Comparison of ENCODE assay signal across 18 cellular contexts in genomic region chr1:15571266-15571665, GRCh38. TPM values are rescaled to one million over a fixed set of nuclear protein-coding genes. Genes with fewer than 3 reads are reported as not detected.
DNase-seq lines count a peak whose midpoint lies in the region; TF ChIP-seq lines count a peak whose summit lies in the region.
"Had no signal": no experiment of that assay in that cellular context is flagged by ENCODE, and none has a peak within 500 bp of the region (broad histone marks: within the 10 kb centered on the region; RNA-seq: fewer than 3 reads in every experiment).

No MANE protein-coding gene starts in this region.

- no peak for TF ChIP-seq POLR2A in tibial nerve (IDR thresholded peaks at IDR 0.05)

- H3K27me3 ChIP-seq in CD4-positive, alpha-beta memory T cell (ENCODE audit: insufficient read depth, low read length), result no peaks in the 10 kb centered on the region
- H3K27me3 ChIP-seq in parathyroid adenoma (ENCODE audit: control insufficient read depth, insufficient read depth, low read length), result no peaks in the 10 kb centered on the region
- H3K27me3 ChIP-seq in tibial nerve, result no peaks in the 10 kb centered on the region
- H3K27me3 ChIP-seq: cardiac muscle cell, vagina had no signal

- H3K9me3 Mint-ChIP-seq in CD4-positive, alpha-beta memory T cell, result no peaks in the 10 kb centered on the region
- H3K9me3 Mint-ChIP-seq in IgD-negative memory B cell, result no peaks in the 10 kb centered on the region
- no peaks in the 10 kb centered on the region for H3K9me3 Mint-ChIP-seq in activated naive CD8-positive, alpha-beta T cell treated with anti-CD3 and anti-CD28 coated beads for 36 hours
- H3K9me3 Mint-ChIP-seq: activated CD4-positive, alpha-beta T cell treated with anti-CD3 and anti-CD28 coated beads, Interleukin-2, amount 10 ng/mL, durations not matched to agents 7 days and 5 days had no signal

- no peaks in the 10 kb centered on the region for H3K4me1 ChIP-seq in CD4-positive, alpha-beta memory T cell (ENCODE audit: insufficient read depth, low read length)
- H3K4me1 ChIP-seq in parathyroid adenoma, result peaks cover 24% of the 10 kb centered on the region
- H3K4me1 ChIP-seq in tibial nerve, result peaks cover 0 to 6% (median 0%) of the 10 kb centered on the region in 4 donors
- H3K4me1 ChIP-seq: vagina had no signal

- H3K4me3 Mint-ChIP-seq in CD4-positive, alpha-beta memory T cell, result no peak overlapping the region
- H3K4me3 Mint-ChIP-seq in IgD-negative memory B cell, result peak overlapping the region in 3 of 4 donors; percentile 24 to 88 (median 75)
- H3K4me3 Mint-ChIP-seq in activated naive CD8-positive, alpha-beta T cell treated with anti-CD3 and anti-CD28 coated beads for 36 hours, result no peak overlapping the region
- H3K4me3 Mint-ChIP-seq: activated CD4-positive, alpha-beta T cell treated with anti-CD3 and anti-CD28 coated beads, Interleukin-2, amount 10 ng/mL, durations not matched to agents 7 days and 5 days had no signal

- no peak overlapping the region for H2AFZ ChIP-seq in parathyroid adenoma

- POLR2A ChIA-PET in CD4-positive, alpha-beta memory T cell (lab: Charles Lee; ENCODE audit: partially characterized antibody), result no interaction called here

- peaks cover 29% of the 10 kb centered on the region for H3K36me3 ChIP-seq in CD4-positive, alpha-beta memory T cell (ENCODE audit: insufficient read depth, low read length)
- H3K36me3 ChIP-seq in parathyroid adenoma (ENCODE audit: control insufficient read depth, insufficient read depth, low read length) (no peaks in the 10 kb centered on the region), tibial nerve (peaks cover 0 to 56% (median 13%) of the 10 kb centered on the region in 3 donors)

- TF ChIP-seq EP300 in tibial nerve (IDR thresholded peaks at IDR 0.05), result no peak

- peak overlapping the region; percentile 69 for H3K4me2 ChIP-seq in parathyroid adenoma (ENCODE audit: low read length)

- peaks cover 35 to 65% of the 10 kb centered on the region in 2 donors for H3K36me3 Mint-ChIP-seq in CD4-positive, alpha-beta memory T cell
- peaks cover 18% of the 10 kb centered on the region for H3K36me3 Mint-ChIP-seq in IgD-negative memory B cell
- H3K36me3 Mint-ChIP-seq in activated naive CD8-positive, alpha-beta T cell treated with anti-CD3 and anti-CD28 coated beads for 36 hours, result peaks cover 11% of the 10 kb centered on the region

- no peaks in the 10 kb centered on the region for H3K79me2 ChIP-seq in parathyroid adenoma

- H3K4me1 Mint-ChIP-seq in CD4-positive, alpha-beta memory T cell, result peaks cover 0 to 5% (median 1%) of the 10 kb centered on the region in 4 donors
- peaks cover 15 to 26% (median 25%) of the 10 kb centered on the region in 3 donors for H3K4me1 Mint-ChIP-seq in IgD-negative memory B cell
- no peaks in the 10 kb centered on the region for H3K4me1 Mint-ChIP-seq in activated naive CD8-positive, alpha-beta T cell treated with anti-CD3 and anti-CD28 coated beads for 36 hours

- H3K27ac ChIP-seq in CD4-positive, alpha-beta memory T cell (ENCODE audit: low read depth, low read length), result no peak overlapping the region
- H3K27ac ChIP-seq in parathyroid adenoma, result peak overlapping the region; percentile 79
- H3K27ac ChIP-seq in tibial nerve, result no peak overlapping the region
- H3K27ac ChIP-seq: cardiac muscle cell, vagina had no signal

- no peaks in the 10 kb centered on the region for H3K9me3 ChIP-seq in CD4-positive, alpha-beta memory T cell (ENCODE audit: control insufficient read depth in 1 of 2, low read length in 2 of 2)
- no peaks in the 10 kb centered on the region for H3K9me3 ChIP-seq in parathyroid adenoma (ENCODE audit: control insufficient read depth, low read length)
- H3K9me3 ChIP-seq in tibial nerve, result no peaks in the 10 kb centered on the region
- H3K9me3 ChIP-seq: vagina had no signal

- intact Hi-C loops in CD4-positive, alpha-beta memory T cell (cut with micrococcal nuclease), result no loop called here

- H3K9ac ChIP-seq in parathyroid adenoma, result no peak overlapping the region

- TF ChIP-seq CTCF in parathyroid adenoma (IDR thresholded peaks at IDR 0.05), result no peak
- no peak for TF ChIP-seq CTCF in tibial nerve (IDR thresholded peaks at IDR 0.05)

- peak overlapping the region in 5 of 7 donors; percentile 8 to 78 (median 62) for H3K27ac Mint-ChIP-seq in CD4-positive, alpha-beta memory T cell
- peak overlapping the region; percentile 72 to 91 (median 85) for H3K27ac Mint-ChIP-seq in IgD-negative memory B cell
- peak overlapping the region; percentile 9 for H3K27ac Mint-ChIP-seq in activated naive CD8-positive, alpha-beta T cell treated with anti-CD3 and anti-CD28 coated beads for 36 hours
- H3K27ac Mint-ChIP-seq: activated CD4-positive, alpha-beta T cell treated with anti-CD3 and anti-CD28 coated beads, Interleukin-2, amount 10 ng/mL, durations not matched to agents 7 days and 5 days had no signal

- CTCF ChIA-PET in CD4-positive, alpha-beta memory T cell (lab: Charles Lee; ENCODE audit: partially characterized antibody), result interaction anchor here (1.2 kb wide), 1 partner anchor 9 kb away, joined by 3 read pairs; no protein-coding TSS in a partner anchor

- no peak overlapping the region for H3K4me3 ChIP-seq in CD4-positive, alpha-beta memory T cell (ENCODE audit: low read length in 2 of 2)
- H3K4me3 ChIP-seq in parathyroid adenoma (ENCODE audit: low read depth, low read length) (peak overlapping the region; percentile 38), tibial nerve (no peak overlapping the region)
- H3K4me3 ChIP-seq: cardiac muscle cell, vagina had no signal

- no peak for DNase-seq in CD4-positive, alpha-beta memory T cell
- no peak for DNase-seq in activated naive CD8-positive, alpha-beta T cell treated with anti-CD3 and anti-CD28 coated beads for 36 hours
- DNase-seq in AG08396 (ENCODE audit: low spot score) (no peak), tibial nerve (ENCODE audit: low spot score in 2 of 2) (no peak), HT-29 (ENCODE audit: low spot score) (no peak)
- DNase-seq: activated CD4-positive, alpha-beta T cell treated with anti-CD3 and anti-CD28 coated beads, Interleukin-2, amount 10 ng/mL, durations not matched to agents 7 days and 5 days; AML-193; DMS153; foreskin melanocyte; Kasumi-1; NCI-H2227 treated with DMSO at 0.1 percent for 48 hours; nucleus accumbens; RPMI8226; stimulated activated CD4-positive, alpha-beta T cell treated with anti-CD3 and anti-CD28 coated beads, Interleukin-2, amount 100 ng/mL, for 24 hours had no signal

- H3K27me3 Mint-ChIP-seq in CD4-positive, alpha-beta memory T cell, result no peaks in the 10 kb centered on the region
- H3K27me3 Mint-ChIP-seq in IgD-negative memory B cell, result no peaks in the 10 kb centered on the region
- H3K27me3 Mint-ChIP-seq in activated naive CD8-positive, alpha-beta T cell treated with anti-CD3 and anti-CD28 coated beads for 36 hours, result no peaks in the 10 kb centered on the region
- H3K27me3 Mint-ChIP-seq: activated CD4-positive, alpha-beta T cell treated with anti-CD3 and anti-CD28 coated beads, Interleukin-2, amount 10 ng/mL, durations not matched to agents 7 days and 5 days had no signal

RNA-seq across cellular contexts. Expression of gene AGMAT, which starts 13.6 kb away (rescaled TPM):
- total RNA-seq in CD4-positive, alpha-beta memory T cell, result 1 to 10 TPM; 3.3 to 3.6 TPM
- 1 to 10 TPM; 6.1 to 7.1 TPM for polyA plus RNA-seq in CD4-positive, alpha-beta memory T cell
- polyA plus RNA-seq in IgD-negative memory B cell, result 11.8 TPM
- 10 to 100 TPM; 25.4 to 26.2 TPM for total RNA-seq in activated naive CD8-positive, alpha-beta T cell treated with anti-CD3 and anti-CD28 coated beads for 36 hours
- not detected for total RNA-seq in tibial nerve
- total RNA-seq in HT-29 (2014; rRNA removed; shearing (Covaris generic)), result 52.1 and 62.5 TPM in 2 replicates

RNA-seq across cellular contexts. Expression of gene DNAJC16, which starts 44.6 kb away (rescaled TPM):
- total RNA-seq in CD4-positive, alpha-beta memory T cell, result 10 to 100 TPM; 29.6 to 31.0 TPM
- polyA plus RNA-seq in CD4-positive, alpha-beta memory T cell, result 1 to 10 TPM; 5.1 to 8.2 TPM
- polyA plus RNA-seq in IgD-negative memory B cell, result 9.9 TPM
- total RNA-seq in activated naive CD8-positive, alpha-beta T cell treated with anti-CD3 and anti-CD28 coated beads for 36 hours, result 10 to 100 TPM; 12.2 to 12.8 TPM
- total RNA-seq in tibial nerve, result 10 to 100 TPM; 11.4 to 35.0 (median 26.3) TPM
- total RNA-seq in HT-29 (2014; rRNA removed; shearing (Covaris generic)), result 4.8 and 9.3 TPM in 2 replicates

RNA-seq across cellular contexts. Expression of gene DDI2, which starts 46.0 kb away (rescaled TPM):
- total RNA-seq in CD4-positive, alpha-beta memory T cell, result 10 to 100 TPM; 46.2 to 47.6 TPM
- 1 to 10 TPM; 1.0 to 5.2 TPM for polyA plus RNA-seq in CD4-positive, alpha-beta memory T cell
- 6.5 TPM for polyA plus RNA-seq in IgD-negative memory B cell
- total RNA-seq in activated naive CD8-positive, alpha-beta T cell treated with anti-CD3 and anti-CD28 coated beads for 36 hours, result 10 to 100 TPM; 45.4 to 45.9 TPM
- 10 to 100 TPM; 41.7 to 79.8 (median 61.8) TPM for total RNA-seq in tibial nerve
- 18.7 and 31.1 TPM in 2 replicates for total RNA-seq in HT-29 (2014; rRNA removed; shearing (Covaris generic))

RNA-seq across cellular contexts. Expression of gene CASP9, which starts 47.3 kb away (rescaled TPM):
- 10 to 100 TPM; 11.3 to 11.7 TPM for total RNA-seq in CD4-positive, alpha-beta memory T cell
- 1 to 10 TPM; 8.3 to 8.6 TPM for polyA plus RNA-seq in CD4-positive, alpha-beta memory T cell
- polyA plus RNA-seq in IgD-negative memory B cell, result 16.9 TPM
- 1 to 10 TPM; 6.5 to 9.1 TPM for total RNA-seq in activated naive CD8-positive, alpha-beta T cell treated with anti-CD3 and anti-CD28 coated beads for 36 hours
- 10 to 100 TPM; 39.6 to 82.8 (median 51.7) TPM for total RNA-seq in tibial nerve
- 15.7 and 18.0 TPM in 2 replicates for total RNA-seq in HT-29 (2014; rRNA removed; shearing (Covaris generic))

Comparison
In these comparisons a context has a peak if more than half of its experiments do, and no peak if none do; other contexts are left out.
1. H3K27ac Mint-ChIP-seq: peak in every context shown above with its lines; median percentile 85 in IgD-negative memory B cell; 62 in CD4-positive, alpha-beta memory T cell; 9 in activated naive CD8-positive, alpha-beta T cell treated with anti-CD3 and anti-CD28 coated beads for 36 hours.
2. H3K4me3 Mint-ChIP-seq: peak in IgD-negative memory B cell (3 of 4); none in CD4-positive, alpha-beta memory T cell (0 of 8) and activated naive CD8-positive, alpha-beta T cell treated with anti-CD3 and anti-CD28 coated beads for 36 hours (single experiment).
3. RNA of gene AGMAT, which starts 13.6 kb away (total RNA-seq): 52.1 to 62.5 TPM in HT-29 and 25.4 to 26.2 TPM in activated naive CD8-positive, alpha-beta T cell treated with anti-CD3 and anti-CD28 coated beads for 36 hours; 3.3 to 3.6 TPM in CD4-positive, alpha-beta memory T cell and not detected in tibial nerve; every median in the first group is over 4 times any median in the second.